11 cellular contexts compared by ENCODE assay signal in genomic region chr7:43302211-43302711, GRCh38.
DNase-seq lines count a peak whose midpoint lies in the region; ATAC-seq, FAIRE-seq and TF ChIP-seq lines count a peak whose summit lies in the region.
"Had no signal": no experiment of that assay in that cellular context is flagged by ENCODE, and none has a peak within 500 bp of the region (broad histone marks: within the 10 kb centered on the region; RNA-seq: fewer than 3 reads in every experiment).

No MANE protein-coding gene starts in this region.

- H3K27ac Mint-ChIP-seq in activated CD4-positive, alpha-beta T cell treated with anti-CD3 and anti-CD28 coated beads for 36 hours: no peak overlapping the region
- H3K27ac Mint-ChIP-seq: T-helper 2 cell treated with Interferon-gamma antibody and Interleukin-4, amounts not matched to agents 5 μg/mL and 100 μg/mL, for 36 hours had no signal

- no peak overlapping the region for H3K4me3 Mint-ChIP-seq in activated CD4-positive, alpha-beta T cell treated with anti-CD3 and anti-CD28 coated beads for 36 hours
- H3K4me3 Mint-ChIP-seq: T-helper 2 cell treated with Interferon-gamma antibody and Interleukin-4, amounts not matched to agents 5 μg/mL and 100 μg/mL, for 36 hours had no signal

- POLR2A ChIA-PET in activated CD4-positive, alpha-beta T cell treated with anti-CD3 and anti-CD28 coated beads for 36 hours (lab: Charles Lee): no interaction called here

- intact Hi-C loops in activated CD4-positive, alpha-beta T cell treated with anti-CD3 and anti-CD28 coated beads for 36 hours (cut with DNase I, micrococcal nuclease): loop anchor here in 1 of 2 experiments (5.0 to 10.0 kb wide), 2 partner anchors 423 to 535 kb away; partner anchors contain the start of gene COA1

- no peak for TF ChIP-seq CTCF in epithelial cell of proximal tubule (conservative IDR thresholded peaks at IDR 0.05; ENCODE audit: low read depth, low read length)

- H3K4me1 Mint-ChIP-seq in activated CD4-positive, alpha-beta T cell treated with anti-CD3 and anti-CD28 coated beads for 36 hours: peaks cover 35% of the 10 kb centered on the region

- no peaks in the 10 kb centered on the region for H3K9me3 Mint-ChIP-seq in activated CD4-positive, alpha-beta T cell treated with anti-CD3 and anti-CD28 coated beads for 36 hours (ENCODE audit: low read depth)
- H3K9me3 Mint-ChIP-seq: T-helper 2 cell treated with Interferon-gamma antibody and Interleukin-4, amounts not matched to agents 5 μg/mL and 100 μg/mL, for 36 hours had no signal

- CTCF ChIA-PET in activated CD4-positive, alpha-beta T cell treated with anti-CD3 and anti-CD28 coated beads for 36 hours (lab: Charles Lee): no interaction called here

- no peaks in the 10 kb centered on the region for H3K36me3 Mint-ChIP-seq in activated CD4-positive, alpha-beta T cell treated with anti-CD3 and anti-CD28 coated beads for 36 hours (ENCODE audit: low read depth)

- H3K27me3 Mint-ChIP-seq in activated CD4-positive, alpha-beta T cell treated with anti-CD3 and anti-CD28 coated beads for 36 hours: peaks cover 8% of the 10 kb centered on the region

- peak; percentile 56 for DNase-seq in activated CD4-positive, alpha-beta T cell treated with anti-CD3 and anti-CD28 coated beads for 36 hours
- DNase-seq in activated CD4-positive, alpha-beta T cell treated with anti-CD3 and anti-CD28 coated beads for 4 hours: no peak
- peak; percentile 97 for DNase-seq in RCC 7860 (ENCODE audit: low spot score)
- DNase-seq in epithelial cell of proximal tubule (ENCODE audit: low read depth): peak; percentile 61
- peak; percentile 94 for DNase-seq in renal cortical epithelial cell (ENCODE audit: low read depth)
- DNase-seq: left ventricle myocardium inferior, NCI-H1694 had no signal

- peak; percentile 72 for ATAC-seq in activated CD4-positive, alpha-beta T cell treated with anti-CD3 and anti-CD28 coated beads for 36 hours
- ATAC-seq in GM21381 (IDR thresholded peaks at IDR 0.05; ENCODE audit: unreplicated experiment) (no peak), HG02981 (IDR thresholded peaks at IDR 0.05; ENCODE audit: unreplicated experiment) (no peak), HG02852 (IDR thresholded peaks at IDR 0.05; ENCODE audit: unreplicated experiment) (no peak)

- H3K4me3 ChIP-seq in epithelial cell of proximal tubule (ENCODE audit: low read depth, low read length): no peak overlapping the region
- H3K4me3 ChIP-seq: left ventricle myocardium inferior had no signal

- peak; percentile 97 for FAIRE-seq in RCC 7860 (lab: Jason Lieb, UNC)

Comparison
In these comparisons a context has a peak if more than half of its experiments do, and no peak if none do; other contexts are left out.
1. DNase-seq: peak in activated CD4-positive, alpha-beta T cell treated with anti-CD3 and anti-CD28 coated beads for 36 hours (single experiment), RCC 7860 (single experiment), epithelial cell of proximal tubule (single experiment) and renal cortical epithelial cell (single experiment); none in activated CD4-positive, alpha-beta T cell treated with anti-CD3 and anti-CD28 coated beads for 4 hours (0 of 2).